Comparison of ENCODE assay signal across 1 cellular context in genomic region chr19:35943542-35944301, GRCh38.
TF ChIP-seq lines count a peak whose summit lies in the region.

No MANE protein-coding gene starts in this region.

TF ChIP-seq in K562, 482 proteins besides CTCF, POLR2A, EP300 and RAD21:
- peak; percentile 53 for TF ChIP-seq ZNF121 (CRISPR knock-in tag; conservative IDR thresholded peaks at IDR 0.05)
- no peak for TF ChIP-seq ZFP1 (CRISPR knock-in tag; IDR thresholded peaks at IDR 0.05)
